ENCODE assay signal across 8 cellular contexts in the genomic region with DNA sequence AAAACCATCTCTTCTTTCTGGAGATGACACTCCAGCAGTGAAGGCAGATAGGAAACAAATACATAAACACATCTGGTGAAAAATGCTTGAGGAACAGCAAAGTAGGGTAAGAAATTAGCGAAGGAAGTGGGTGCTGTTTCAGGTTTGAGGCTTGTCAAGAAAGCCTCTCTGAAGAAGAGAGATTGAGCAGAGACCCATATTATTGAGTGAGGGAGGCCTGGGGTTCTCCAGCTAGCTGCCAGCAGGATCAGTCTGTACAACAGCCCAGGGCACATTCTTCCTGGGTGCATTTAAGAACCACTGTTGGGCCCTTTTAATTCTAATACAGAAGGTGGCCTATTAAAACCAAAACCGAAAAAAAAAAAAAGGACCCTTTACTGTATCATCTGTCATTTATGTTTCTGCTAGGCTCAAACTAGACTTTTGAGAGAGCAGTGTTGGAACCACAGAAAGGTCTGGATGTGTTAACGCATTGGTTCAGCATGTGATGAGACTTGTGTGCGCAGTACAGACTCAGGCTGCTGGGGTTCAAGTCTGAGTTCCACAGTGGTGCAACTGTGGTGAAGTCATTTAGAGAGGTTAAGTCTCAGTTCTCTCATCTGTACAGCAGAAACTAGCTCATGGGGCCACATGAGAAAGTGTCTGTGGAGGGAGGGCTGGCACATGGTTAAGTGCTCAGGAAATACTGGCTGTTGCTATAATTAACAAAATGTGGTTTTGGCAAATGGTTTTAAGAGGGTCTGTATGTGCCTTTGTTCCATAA. TPM values are rescaled to one million over a fixed set of nuclear protein-coding genes. Genes with fewer than 3 reads are reported as not detected.
A peak's percentile ranks its signal among the peaks of the same experiment; 100 is the strongest.
DNase-seq lines count a peak whose midpoint lies in the region; ATAC-seq lines count a peak whose summit lies in the region.

No MANE protein-coding gene starts in this region.

- H3K9ac ChIP-seq in GM23248 = no peak overlapping the region

- intact Hi-C loops in CD4-positive, alpha-beta memory T cell (cut with micrococcal nuclease) = loop anchor here (2.0 kb wide), 1 partner anchor 14 kb away; no protein-coding TSS in a partner anchor
- intact Hi-C loops in activated naive CD4-positive, alpha-beta T cell treated with anti-CD3 and anti-CD28 coated beads for 36 hours (cut with micrococcal nuclease) = loop anchor here (1.0 to 10.0 kb wide), 8 partner anchors 7 to 1772 kb away; no protein-coding TSS in a partner anchor

- no peaks in the 10 kb centered on the region for H4K20me1 ChIP-seq in GM23248 (ENCODE audit: insufficient read depth)

- CTCF ChIA-PET in CD4-positive, alpha-beta memory T cell (lab: Charles Lee; ENCODE audit: partially characterized antibody) = interaction anchor here (0.7 to 2.1 kb wide), 8 partner anchors 8 to 128 kb away, joined by 3 to 11 read pairs (median 4); partner anchors contain the start of gene MGAT5
- CTCF ChIA-PET in activated naive CD4-positive, alpha-beta T cell treated with anti-CD3 and anti-CD28 coated beads for 36 hours (lab: Charles Lee) = interaction anchor here (0.6 to 1.8 kb wide), 8 partner anchors 11 to 164 kb away, joined by 3 to 6 read pairs (median 4); no protein-coding TSS in a partner anchor

- no peaks in the 10 kb centered on the region for H3K9me3 Mint-ChIP-seq in CD4-positive, alpha-beta memory T cell
- H3K9me3 Mint-ChIP-seq in activated naive CD4-positive, alpha-beta T cell treated with anti-CD3 and anti-CD28 coated beads for 36 hours = no peaks in the 10 kb centered on the region

- H3K27me3 Mint-ChIP-seq in CD4-positive, alpha-beta memory T cell = no peaks in the 10 kb centered on the region
- no peaks in the 10 kb centered on the region for H3K27me3 Mint-ChIP-seq in activated naive CD4-positive, alpha-beta T cell treated with anti-CD3 and anti-CD28 coated beads for 36 hours (ENCODE audit: low read depth)

- H3K27ac ChIP-seq in CD4-positive, alpha-beta memory T cell (ENCODE audit: low read depth, low read length) = peak overlapping the region; percentile 27
- H3K27ac ChIP-seq in GM23248 = no peak overlapping the region

- DNase-seq in CD4-positive, alpha-beta memory T cell = peak in 4 of 5 donors; percentile 26 to 50 (median 40)
- DNase-seq in activated naive CD4-positive, alpha-beta T cell treated with anti-CD3 and anti-CD28 coated beads for 36 hours = peak; percentile 73
- DNase-seq in OCI-M2 (lab: John Stamatoyannopoulos, UW; ENCODE audit: unreplicated experiment) = no peak
- no peak for DNase-seq in amygdala (lab: John Stamatoyannopoulos, UW)
- no peak for DNase-seq in NCI-H82 treated with DMSO at 0.1 percent for 48 hours (lab: John Stamatoyannopoulos, UW; ENCODE audit: unreplicated experiment)
- no peak for DNase-seq in GM23248

- peak overlapping the region; percentile 76 to 92 (median 88) for H3K27ac Mint-ChIP-seq in CD4-positive, alpha-beta memory T cell
- peak overlapping the region; percentile 44 for H3K27ac Mint-ChIP-seq in activated naive CD4-positive, alpha-beta T cell treated with anti-CD3 and anti-CD28 coated beads for 36 hours

- no peaks in the 10 kb centered on the region for H3K27me3 ChIP-seq in CD4-positive, alpha-beta memory T cell (ENCODE audit: insufficient read depth, low read length)
- no peaks in the 10 kb centered on the region for H3K27me3 ChIP-seq in GM23248 (replicated peaks; ENCODE audit: insufficient read depth)

- ATAC-seq in GM19463 (IDR thresholded peaks at IDR 0.05; ENCODE audit: unreplicated experiment) (peak; percentile 90), HG03457 (IDR thresholded peaks at IDR 0.05; ENCODE audit: unreplicated experiment) (peak; percentile 90)

- H3K4me3 ChIP-seq in CD4-positive, alpha-beta memory T cell (ENCODE audit: low read length in 2 of 2) = no peak overlapping the region
- no peak overlapping the region for H3K4me3 ChIP-seq in GM23248

- H3K4me1 ChIP-seq in CD4-positive, alpha-beta memory T cell (ENCODE audit: insufficient read depth, low read length) = peaks cover 71% of the 10 kb centered on the region
- H3K4me1 ChIP-seq in GM23248 (ENCODE audit: insufficient read depth) = no peaks in the 10 kb centered on the region

- H3K4me2 ChIP-seq in GM23248 (ENCODE audit: unreplicated experiment) = no peak overlapping the region

- no peaks in the 10 kb centered on the region for H3K9me3 ChIP-seq in CD4-positive, alpha-beta memory T cell (ENCODE audit: control insufficient read depth in 1 of 2, low read length in 2 of 2)
- H3K9me3 ChIP-seq in GM23248 (ENCODE audit: low read depth) = no peaks in the 10 kb centered on the region

- H3K36me3 ChIP-seq in CD4-positive, alpha-beta memory T cell (ENCODE audit: insufficient read depth, low read length) = no peaks in the 10 kb centered on the region
- no peaks in the 10 kb centered on the region for H3K36me3 ChIP-seq in GM23248 (ENCODE audit: low read depth)

- no peaks in the 10 kb centered on the region for H3F3A ChIP-seq in GM23248 (ENCODE audit: insufficient read depth)

- H2AFZ ChIP-seq in GM23248 = no peak overlapping the region

- POLR2A ChIA-PET in CD4-positive, alpha-beta memory T cell (lab: Charles Lee; ENCODE audit: partially characterized antibody) = interaction anchor here (0.8 to 1.6 kb wide), 7 partner anchors 9 to 163 kb away, joined by 3 to 5 read pairs (median 3); no protein-coding TSS in a partner anchor

- WGBS in GM23248 (ENCODE audit: low coverage in 1 of 2, low lambda C conversion rate in 2 of 2, missing lambda C conversion rate in 2 of 2), 2 experiments = 78 to 82% methylated on average over 4 of the region's 4 CpGs

- H3K9me2 ChIP-seq in GM23248 (ENCODE audit: insufficient read depth) = no peaks in the 10 kb centered on the region

- H3K4me3 Mint-ChIP-seq in CD4-positive, alpha-beta memory T cell = peak overlapping the region in 7 of 8 donors; percentile 21 to 84 (median 74)
- no peak overlapping the region for H3K4me3 Mint-ChIP-seq in activated naive CD4-positive, alpha-beta T cell treated with anti-CD3 and anti-CD28 coated beads for 36 hours

- H3K4me1 Mint-ChIP-seq in CD4-positive, alpha-beta memory T cell = peaks cover 63 to 71% (median 66%) of the 10 kb centered on the region in 4 donors
- peaks cover 36% of the 10 kb centered on the region for H3K4me1 Mint-ChIP-seq in activated naive CD4-positive, alpha-beta T cell treated with anti-CD3 and anti-CD28 coated beads for 36 hours (ENCODE audit: low read depth)

- in situ Hi-C loops in GM23248 (cut with MboI) = no loop called here

- no peaks in the 10 kb centered on the region for H3K79me2 ChIP-seq in GM23248 (ENCODE audit: insufficient read depth)

- peaks cover 2 to 16% of the 10 kb centered on the region in 2 donors for H3K36me3 Mint-ChIP-seq in CD4-positive, alpha-beta memory T cell
- peaks cover 11% of the 10 kb centered on the region for H3K36me3 Mint-ChIP-seq in activated naive CD4-positive, alpha-beta T cell treated with anti-CD3 and anti-CD28 coated beads for 36 hours (ENCODE audit: low read depth)

RNA-seq across cellular contexts. Expression of gene MGAT5, which starts 28.9 kb away (rescaled TPM):
- total RNA-seq in CD4-positive, alpha-beta memory T cell = 10 to 100 TPM; 78.1 to 81.3 TPM
- polyA plus RNA-seq in CD4-positive, alpha-beta memory T cell = 10 to 100 TPM in 1 of 2 donors, 1 to 10 TPM in 1; 4.4 to 17.9 TPM
- 10 to 100 TPM; 11.6 to 13.0 TPM for total RNA-seq in activated naive CD4-positive, alpha-beta T cell treated with anti-CD3 and anti-CD28 coated beads for 36 hours
- total RNA-seq in GM23248 (2014; rRNA removed; shearing (Covaris generic)) = 15.9 and 23.1 TPM in 2 replicates
- 1.8 and 4.9 TPM in 2 replicates for polyA plus RNA-seq in GM23248 (2016; fragmentation: Nextera tagmentation; extraction: Ambion mirVana)

Comparison
In these comparisons a context has a peak if more than half of its experiments do, and no peak if none do; other contexts are left out.
1. DNase-seq: peak in CD4-positive, alpha-beta memory T cell (4 of 5) and activated naive CD4-positive, alpha-beta T cell treated with anti-CD3 and anti-CD28 coated beads for 36 hours (single experiment); none in OCI-M2 (single experiment), amygdala (0 of 56), NCI-H82 treated with DMSO at 0.1 percent for 48 hours (single experiment) and GM23248 (single experiment).